ENCODE assay signal across 8 cellular contexts in the genomic region with DNA sequence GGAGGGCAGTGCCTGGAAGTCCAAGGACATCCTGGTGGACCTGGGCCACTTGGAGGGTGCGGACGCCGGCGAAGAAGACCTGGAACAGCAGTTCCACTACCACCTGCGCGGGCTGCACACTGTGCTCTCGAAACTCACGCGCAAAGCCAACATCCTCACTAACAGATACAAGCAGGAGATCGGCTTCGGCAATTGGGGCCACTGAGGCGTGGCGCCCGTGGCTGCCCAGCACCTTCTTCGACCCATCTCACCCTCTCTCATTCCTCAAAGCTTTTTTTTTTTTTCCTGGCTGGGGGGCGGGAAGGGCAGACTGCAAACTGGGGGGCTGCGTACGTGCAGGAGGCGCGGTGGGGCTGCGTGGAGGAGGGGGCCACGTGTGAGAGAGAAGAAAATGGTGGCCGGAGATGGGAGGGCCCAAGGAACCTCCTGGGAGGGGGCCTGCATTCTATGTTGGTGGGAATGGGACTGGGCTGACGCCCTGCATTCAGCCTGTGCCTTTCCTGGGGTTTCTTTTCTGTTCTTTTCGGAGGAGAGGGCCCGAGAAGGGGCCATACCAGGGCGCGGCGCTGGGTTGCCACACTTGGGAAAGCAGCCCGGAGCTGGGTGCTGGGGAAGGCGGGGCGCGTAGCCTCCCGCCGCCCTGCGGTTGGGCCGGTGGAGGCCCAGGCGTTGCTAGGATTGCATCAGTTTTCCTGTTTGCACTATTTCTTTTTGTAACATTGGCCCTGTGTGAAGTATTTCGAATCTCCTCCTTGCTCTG. TPM values are rescaled to one million over a fixed set of nuclear protein-coding genes. Genes with fewer than 3 reads are reported as not detected.
A peak's percentile ranks its signal among the peaks of the same experiment; 100 is the strongest.
DNase-seq lines count a peak whose midpoint lies in the region; ATAC-seq, FAIRE-seq and TF ChIP-seq lines count a peak whose summit lies in the region.

No MANE protein-coding gene starts in this region.

- H3K27me3 Mint-ChIP-seq in IgD-negative memory B cell = peaks cover 4% of the 10 kb centered on the region
- H3K27me3 Mint-ChIP-seq in activated naive CD8-positive, alpha-beta T cell treated with anti-CD3 and anti-CD28 coated beads for 36 hours = peaks cover 8% of the 10 kb centered on the region

- FAIRE-seq in GM12892 (lab: Jason Lieb, UNC) (peak; percentile 81), pancreas (lab: Jason Lieb, UNC) (no peak)

- peak overlapping the region; percentile 40 to 57 (median 50) for H3K4me3 ChIP-seq in pancreas
- peak overlapping the region; percentile 63 to 64 for H3K4me3 ChIP-seq in vagina
- no peak overlapping the region for H3K4me3 ChIP-seq in PC-9

- H3K9me3 ChIP-seq in pancreas (no peaks in the 10 kb centered on the region), vagina (no peaks in the 10 kb centered on the region), PC-9 (ENCODE audit: insufficient read depth, low read depth) (no peaks in the 10 kb centered on the region)

- CTCF ChIA-PET in PC-9 (lab: Charles Lee) = no interaction called here

- peak; percentile 57 for ATAC-seq in Right ventricle myocardium superior (ENCODE audit: poor library complexity)
- ATAC-seq in pancreas = peak; percentile 22 to 52 (median 40)

- no peaks in the 10 kb centered on the region for H3K9me2 ChIP-seq in PC-9 (ENCODE audit: insufficient read depth)

- POLR2A ChIA-PET in PC-9 (lab: Charles Lee; ENCODE audit: unreplicated experiment) = no interaction called here

- peaks cover 0 to 23% (median 9%) of the 10 kb centered on the region in 3 donors for H3K4me1 Mint-ChIP-seq in IgD-negative memory B cell
- peaks cover 18% of the 10 kb centered on the region for H3K4me1 Mint-ChIP-seq in activated naive CD8-positive, alpha-beta T cell treated with anti-CD3 and anti-CD28 coated beads for 36 hours

- H3K4me1 ChIP-seq in pancreas = no peaks in the 10 kb centered on the region
- no peaks in the 10 kb centered on the region for H3K4me1 ChIP-seq in vagina
- H3K4me1 ChIP-seq in PC-9 (replicated peaks; ENCODE audit: insufficient read depth) = no peaks in the 10 kb centered on the region

- no peak overlapping the region for H2AFZ ChIP-seq in PC-9

- TF ChIP-seq POLR2A in GM12892 (IDR thresholded peaks at IDR 0.05; ENCODE audit: low read depth, low read length) (peak; percentile 8; the same call in 1 of the 2 replicates), vagina (IDR thresholded peaks at IDR 0.05) (no peak)

- no TSS peak for BruUV-seq in PC-9 (replicated peaks; lab: Mats Ljungman, UMichigan)

- TF ChIP-seq CTCF in pancreas (IDR thresholded peaks at IDR 0.05) = no peak
- no peak for TF ChIP-seq CTCF in vagina (IDR thresholded peaks at IDR 0.05)
- no peak for TF ChIP-seq CTCF in PC-9 (conservative IDR thresholded peaks at IDR 0.05)

- H3K27ac Mint-ChIP-seq in IgD-negative memory B cell = peak overlapping the region in 2 of 3 donors; percentile 81 to 93
- H3K27ac Mint-ChIP-seq in activated naive CD8-positive, alpha-beta T cell treated with anti-CD3 and anti-CD28 coated beads for 36 hours = peak overlapping the region; percentile 94

- H3K4me2 ChIP-seq in PC-9 = no peak overlapping the region

- DNase-seq in GM12892 (ENCODE audit: insufficient read length) (peak; percentile 25), SK-MEL-5 (ENCODE audit: low read depth, low spot score) (peak; percentile 66), Right ventricle myocardium superior (peak; percentile 83), pancreas (peak; percentile 54 to 80 (median 67)), vagina (ENCODE audit: extremely low spot score in 2 of 2) (no peak), PC-9 (no peak)
- peak; percentile 71 for DNase-seq in activated naive CD8-positive, alpha-beta T cell treated with anti-CD3 and anti-CD28 coated beads for 36 hours

- H3K36me3 ChIP-seq in pancreas (no peaks in the 10 kb centered on the region), vagina (no peaks in the 10 kb centered on the region), PC-9 (ENCODE audit: low read depth) (no peaks in the 10 kb centered on the region)

- intact Hi-C loops in Right ventricle myocardium superior (cut with DNase I) = loop anchor here (10.0 kb wide), 1 partner anchor 49 kb away; no protein-coding TSS in a partner anchor
- intact Hi-C loops in pancreas (cut with DNase I) = no loop called here
- intact Hi-C loops in vagina (cut with DNase I) = loop anchor here (10.0 kb wide), 1 partner anchor 1299 kb away; no protein-coding TSS in a partner anchor
- intact Hi-C loops in PC-9 (cut with micrococcal nuclease; ENCODE audit: unreplicated experiment) = no loop called here

- in situ Hi-C loops in SK-MEL-5 (cut with HindIII; ENCODE audit: low pct_unique_long_range_greater_than_20kb, low sequenced_read_pairs) = no loop called here

- H3K9me3 Mint-ChIP-seq in IgD-negative memory B cell = peaks cover 0 to 2% (median 0%) of the 10 kb centered on the region in 3 donors
- H3K9me3 Mint-ChIP-seq in activated naive CD8-positive, alpha-beta T cell treated with anti-CD3 and anti-CD28 coated beads for 36 hours = no peaks in the 10 kb centered on the region

- H4K20me1 ChIP-seq in PC-9 (ENCODE audit: insufficient read depth) = no peaks in the 10 kb centered on the region

- no peaks in the 10 kb centered on the region for H3F3A ChIP-seq in PC-9 (ENCODE audit: insufficient read depth, low read depth)

- no peaks in the 10 kb centered on the region for H3K36me3 Mint-ChIP-seq in IgD-negative memory B cell
- H3K36me3 Mint-ChIP-seq in activated naive CD8-positive, alpha-beta T cell treated with anti-CD3 and anti-CD28 coated beads for 36 hours = peaks cover 48% of the 10 kb centered on the region

- no peaks in the 10 kb centered on the region for H3K79me2 ChIP-seq in PC-9 (ENCODE audit: low read depth)

- WGBS in pancreas, 2 donors = 0 to 34% methylated on average over 35 to 39 of the region's 39 CpGs

- H3K27ac ChIP-seq in pancreas = peak overlapping the region; percentile 65 to 87 (median 75)
- peak overlapping the region; percentile 81 for H3K27ac ChIP-seq in vagina
- no peak overlapping the region for H3K27ac ChIP-seq in PC-9

- peak overlapping the region; percentile 83 to 97 (median 94) for H3K4me3 Mint-ChIP-seq in IgD-negative memory B cell
- peak overlapping the region; percentile 95 for H3K4me3 Mint-ChIP-seq in activated naive CD8-positive, alpha-beta T cell treated with anti-CD3 and anti-CD28 coated beads for 36 hours

- no peaks in the 10 kb centered on the region for H3K27me3 ChIP-seq in pancreas
- no peaks in the 10 kb centered on the region for H3K27me3 ChIP-seq in vagina
- H3K27me3 ChIP-seq in PC-9 (ENCODE audit: insufficient read depth, low read depth) = no peaks in the 10 kb centered on the region

RNA-seq across cellular contexts. Expression of gene MID1IP1, which starts 4.2 kb away (rescaled TPM):
- 5.9 TPM for polyA plus RNA-seq in GM12892 (2012; ENCODE audit: missing spikeins)
- polyA plus RNA-seq in IgD-negative memory B cell (12.6 TPM), pancreas (10 to 100 TPM; 34.6 to 37.9 TPM)
- total RNA-seq in SK-MEL-5 (2014; rRNA removed; shearing (Covaris generic)) = 41.4 and 43.0 TPM in 2 replicates
- polyA plus RNA-seq in SK-MEL-5 (2015; cell fraction: cytosol; rRNA removed) = 72.9 and 75.8 TPM in 2 replicates
- 23.3 and 27.6 TPM in 2 replicates for polyA plus RNA-seq in SK-MEL-5 (2015; cell fraction: nucleus; rRNA removed)
- 100 to 1,000 TPM in 1 of 2 experiments, 10 to 100 TPM in 1; 97.4 to 103 TPM for total RNA-seq in activated naive CD8-positive, alpha-beta T cell treated with anti-CD3 and anti-CD28 coated beads for 36 hours
- total RNA-seq in Right ventricle myocardium superior (57.4 TPM), pancreas (100 to 1,000 TPM in 1 of 6 donors, 10 to 100 TPM in 5; 28.4 to 123 (median 42.3) TPM), vagina (48.9 TPM), PC-9 (2021) (not detected in 2 replicates)

Comparison
In these comparisons a context has a peak if more than half of its experiments do, and no peak if none do; other contexts are left out.
1. DNase-seq: peak in GM12892 (single experiment), SK-MEL-5 (single experiment), activated naive CD8-positive, alpha-beta T cell treated with anti-CD3 and anti-CD28 coated beads for 36 hours (single experiment), Right ventricle myocardium superior (single experiment) and pancreas (6 of 6); none in vagina (0 of 2) and PC-9 (0 of 2).
2. RNA of gene MID1IP1, which starts 4.2 kb away (total RNA-seq): 97.4 to 103 TPM in activated naive CD8-positive, alpha-beta T cell treated with anti-CD3 and anti-CD28 coated beads for 36 hours, 57.4 TPM in Right ventricle myocardium superior (single experiment), 48.9 TPM in vagina (single experiment), 28.4 to 123 TPM in pancreas and 41.4 to 43.0 TPM in SK-MEL-5; not detected in PC-9; every median in the first group is over 10 times any median in the second.
3. intact Hi-C loops: an anchor here in Right ventricle myocardium superior (10.0 kb wide) and vagina (10.0 kb wide); none called in pancreas and PC-9.